ENCODE assay signal across 9 cellular contexts in genomic region chr17:82330322-82331239, GRCh38. TPM values are rescaled to one million over a fixed set of nuclear protein-coding genes. Genes with fewer than 3 reads are reported as not detected.
A peak's percentile ranks its signal among the peaks of the same experiment; 100 is the strongest.
DNase-seq lines count a peak whose midpoint lies in the region; ATAC-seq and TF ChIP-seq lines count a peak whose summit lies in the region.
"Had no signal": no experiment of that assay in that cellular context is flagged by ENCODE, and none has a peak within 500 bp of the region (broad histone marks: within the 10 kb centered on the region; RNA-seq: fewer than 3 reads in every experiment).

No MANE protein-coding gene starts in this region.

- H3K36me3 ChIP-seq in mammary epithelial cell (ENCODE audit: insufficient read depth, low read length) = no peaks in the 10 kb centered on the region

- H3K4me3 ChIP-seq in mammary epithelial cell (replicated peaks in 1 of 3; ENCODE audit: insufficient read depth in 1 of 3, low read depth in 2 of 3, low read length in 3 of 3) (no peak overlapping the region), skeletal muscle cell (ENCODE audit: low read depth, low read length) (no peak overlapping the region)

- H4K20me1 ChIP-seq in mammary epithelial cell (ENCODE audit: insufficient read depth, low read length) = no peaks in the 10 kb centered on the region

- peaks cover 46% of the 10 kb centered on the region for H3K4me1 ChIP-seq in mammary epithelial cell (ENCODE audit: insufficient read depth, low read length)

- no peak for ATAC-seq in HG03025 (IDR thresholded peaks at IDR 0.05; ENCODE audit: low FRiP score, unreplicated experiment)
- ATAC-seq in HG03135 (IDR thresholded peaks at IDR 0.05; ENCODE audit: unreplicated experiment) = no peak
- no peak for ATAC-seq in HG02852 (IDR thresholded peaks at IDR 0.05; ENCODE audit: unreplicated experiment)

- in situ Hi-C loops in mammary epithelial cell (cut with MboI; ENCODE audit: low sequenced_read_pairs in 2 of 2) = loop anchor here in 1 of 2 donors (10.0 kb wide), 1 partner anchor 86 kb away; no protein-coding TSS in a partner anchor

- WGBS in mammary epithelial cell (ENCODE audit: low coverage, missing lambda C conversion rate) = 58% methylated on average over 21 of the region's 28 CpGs

- intact Hi-C loops in mammary epithelial cell (cut with micrococcal nuclease) = no loop called here

- peak overlapping the region; percentile 13 for H3K4me2 ChIP-seq in mammary epithelial cell (ENCODE audit: insufficient read depth, low read depth, low read length)

- H3K27me3 ChIP-seq in mammary epithelial cell (ENCODE audit: insufficient read depth, low read length) = no peaks in the 10 kb centered on the region

- no peak for TF ChIP-seq CTCF in mammary epithelial cell (conservative IDR thresholded peaks at IDR 0.05 in 1 of 2, IDR thresholded peaks at IDR 0.05 in 1 of 2; ENCODE audit: extremely low read depth in 1 of 2, insufficient read depth in 1 of 2, low read depth in 1 of 2, low read length in 2 of 2)

- dilution Hi-C loops in mammary epithelial cell (cut with HindIII; ENCODE audit: low sequenced_read_pairs) = loop anchor here (10.0 kb wide), 4 partner anchors 56 to 296 kb away; partner anchors contain the start of genes CSNK1D, DCXR and RAC3

- H3K9ac ChIP-seq in mammary epithelial cell (ENCODE audit: insufficient read depth, low read length) = no peak overlapping the region

- CTCF ChIA-PET in mammary epithelial cell (lab: Charles Lee; ENCODE audit: low non-redundant PET) = no interaction called here

- DNase-seq in H4 (ENCODE audit: low spot score) = peak; percentile 85
- peak; percentile 59 for DNase-seq in NCI-H2107 treated with DMSO at 0.1 percent for 48 hours (lab: John Stamatoyannopoulos, UW; ENCODE audit: unreplicated experiment)
- DNase-seq in mammary epithelial cell = peak; percentile 49
- peak; percentile 64 for DNase-seq in skeletal muscle cell (ENCODE audit: low read depth)
- DNase-seq in activated CD4-positive, alpha-beta T cell treated with anti-CD3 and anti-CD28 coated beads for 1 hour = no peak

- BruUV-seq in mammary epithelial cell (replicated peaks; lab: Mats Ljungman, UMichigan) = no TSS peak

- H3K27ac ChIP-seq in mammary epithelial cell (ENCODE audit: insufficient read depth, low read depth, low read length) = no peak overlapping the region

- no peaks in the 10 kb centered on the region for H3K9me3 ChIP-seq in mammary epithelial cell (replicated peaks; ENCODE audit: insufficient read depth, low read length)

- H2AFZ ChIP-seq in mammary epithelial cell (ENCODE audit: low read depth, low read length) = no peak overlapping the region

- no peaks in the 10 kb centered on the region for H3K79me2 ChIP-seq in mammary epithelial cell (ENCODE audit: insufficient read depth, low read length)

RNA-seq across cellular contexts. Expression of gene SECTM1, which starts 3.0 kb away (rescaled TPM):
- 30.1 and 30.7 TPM in 2 replicates for total RNA-seq in H4 (2014; rRNA removed; shearing (Covaris generic))
- total RNA-seq in mammary epithelial cell = 1 to 10 TPM; 2.7 to 3.5 TPM
- polyA plus RNA-seq in mammary epithelial cell = 3.0 TPM
- polyA minus RNA-seq in mammary epithelial cell = 2.4 TPM

RNA-seq across cellular contexts. Expression of gene CD7, which starts 13.2 kb away (rescaled TPM):
- 0.06 and 1.5 TPM in 2 replicates for total RNA-seq in H4 (2014; rRNA removed; shearing (Covaris generic))
- not detected for total RNA-seq in mammary epithelial cell
- not detected for polyA plus RNA-seq in mammary epithelial cell
- polyA minus RNA-seq in mammary epithelial cell = not detected

RNA-seq across cellular contexts. Expression of gene TEX19, which starts 28.5 kb away (rescaled TPM):
- 0.68 and 0.72 TPM in 2 replicates for total RNA-seq in H4 (2014; rRNA removed; shearing (Covaris generic))
- total RNA-seq in mammary epithelial cell = not detected
- polyA plus RNA-seq in mammary epithelial cell = not detected
- not detected for polyA minus RNA-seq in mammary epithelial cell

RNA-seq across cellular contexts. Expression of gene UTS2R, which starts 41.0 kb away (rescaled TPM):
- not detected in 2 replicates for total RNA-seq in H4 (2014; rRNA removed; shearing (Covaris generic))
- not detected for total RNA-seq in mammary epithelial cell
- polyA plus RNA-seq in mammary epithelial cell = not detected
- not detected for polyA minus RNA-seq in mammary epithelial cell
- polyA plus RNA-seq: esophagus had no signal

RNA-seq across cellular contexts. Expression of gene CSNK1D, which starts 57.1 kb away (rescaled TPM):
- 30.3 and 33.9 TPM in 2 replicates for total RNA-seq in H4 (2014; rRNA removed; shearing (Covaris generic))
- total RNA-seq in mammary epithelial cell = 100 to 1,000 TPM in 1 of 2 donors, 10 to 100 TPM in 1; 68.7 to 163 TPM
- polyA plus RNA-seq in mammary epithelial cell = 146 TPM
- polyA minus RNA-seq in mammary epithelial cell = 216 TPM
